In the genomic region with DNA sequence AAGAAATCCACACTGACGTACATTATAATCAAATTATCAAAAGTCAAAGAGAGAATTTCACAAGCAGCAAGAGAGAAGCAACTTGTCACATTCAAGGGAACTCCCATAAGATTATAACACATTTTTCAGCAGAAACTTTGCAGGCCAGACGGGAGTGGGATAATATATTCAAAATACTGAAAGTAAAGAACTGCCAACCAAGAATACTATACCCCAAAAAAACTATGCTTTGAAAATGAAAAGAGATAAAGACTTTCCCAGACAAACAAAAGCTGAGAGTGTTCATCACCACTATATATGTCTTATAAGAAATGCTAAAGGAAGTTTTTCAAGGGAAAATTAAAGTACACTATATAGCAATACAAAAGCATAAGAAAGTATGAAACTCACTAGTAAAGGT, we compare ENCODE assay signal across 4 cellular contexts.
"Had no signal": no experiment of that assay in that cellular context is flagged by ENCODE, and none has a peak within 500 bp of the region (broad histone marks: within the 10 kb centered on the region; RNA-seq: fewer than 3 reads in every experiment).

No MANE protein-coding gene starts in this region.

- ATAC-seq: GM23338, HCT116 had no signal

- H3K9me3 ChIP-seq: HAP-1 had no signal

- H3K4me3 ChIP-seq: GM23248, GM23338, HAP-1 had no signal

- H3K27ac ChIP-seq: GM23248 had no signal

- H3K36me3 ChIP-seq: HAP-1 had no signal

- H3K4me1 ChIP-seq: HAP-1 had no signal
